8 cellular contexts compared by ENCODE assay signal in the genomic region with DNA sequence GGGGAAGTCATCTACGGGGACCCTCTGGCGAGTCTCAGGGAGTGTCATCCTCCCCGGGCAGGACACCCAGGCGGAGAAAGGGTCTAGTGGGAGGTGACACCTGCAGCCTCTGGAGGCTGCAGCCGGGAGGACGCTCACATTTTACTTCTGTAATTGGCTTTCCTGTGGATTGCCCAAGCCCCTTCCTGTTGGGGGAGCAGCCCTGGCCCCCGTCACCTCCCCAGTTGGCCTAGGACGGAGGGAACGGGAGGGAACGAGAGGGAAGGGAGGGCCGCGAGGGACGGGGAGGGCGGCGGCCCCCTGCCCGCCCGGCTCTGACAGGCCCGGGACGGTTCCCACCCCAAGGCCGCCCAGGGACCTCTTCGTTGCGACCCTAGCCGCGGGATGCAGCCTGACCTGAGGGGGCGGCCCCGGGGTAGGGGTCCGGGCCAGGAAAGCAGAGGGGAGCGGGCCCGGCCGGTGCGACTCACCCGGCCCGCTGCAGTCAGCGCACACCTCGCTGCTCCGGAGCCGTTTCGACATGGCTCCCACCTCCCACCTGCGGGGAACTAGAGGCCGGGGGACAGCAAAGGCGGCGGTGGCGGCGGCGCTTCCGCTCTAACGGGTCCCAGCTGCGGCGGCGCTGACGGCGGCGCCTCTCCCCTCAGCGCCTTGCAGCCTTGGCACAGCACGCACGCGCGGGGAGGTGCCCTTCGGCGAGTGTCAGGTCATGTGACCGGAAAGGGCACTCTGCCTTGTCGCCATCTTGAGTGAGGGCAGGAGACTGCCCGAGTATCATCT. TPM values are rescaled to one million over a fixed set of nuclear protein-coding genes. Genes with fewer than 3 reads are reported as not detected.
DNase-seq lines count a peak whose midpoint lies in the region; ATAC-seq, FAIRE-seq and TF ChIP-seq lines count a peak whose summit lies in the region.

Gene GIT2, minus strand, starts transcription at position 666 of the 780 bp plus-strand sequence. Its CDS starts 144 bp downstream, at position 522.

- H3K27ac Mint-ChIP-seq in T-helper 2 cell treated with Interferon-gamma antibody and Interleukin-4, amounts not matched to agents 5 μg/mL and 100 μg/mL, for 36 hours: peak within 1 kb of the TSS; percentile 90

- H3K4me3 ChIP-seq in ascending aorta (peak within 1 kb of the TSS; percentile 75 to 98), right cardiac atrium (ENCODE audit: low read length) (peak within 1 kb of the TSS; percentile 77)

- H3K9me3 Mint-ChIP-seq in T-helper 2 cell treated with Interferon-gamma antibody and Interleukin-4, amounts not matched to agents 5 μg/mL and 100 μg/mL, for 36 hours: no peaks in the 10 kb centered on the region

- H3K27me3 ChIP-seq in ascending aorta (no peaks in the 10 kb centered on the region), right cardiac atrium (ENCODE audit: control insufficient read depth, insufficient read depth) (no peaks in the 10 kb centered on the region)

- H3K36me3 ChIP-seq in ascending aorta: peaks cover 0 to 2% of the 10 kb centered on the region in 2 donors

- under 1% methylated on average over 63 of the region's 63 CpGs for WGBS in right cardiac atrium

- H3K4me1 ChIP-seq in ascending aorta (peaks cover 7 to 13% of the 10 kb centered on the region in 2 donors), right cardiac atrium (ENCODE audit: control insufficient read depth, insufficient read depth, low read length) (peaks cover 5% of the 10 kb centered on the region)

- peak; percentile 59 for ATAC-seq in GM18505 (IDR thresholded peaks at IDR 0.05; ENCODE audit: unreplicated experiment)
- ATAC-seq in HG02973 (IDR thresholded peaks at IDR 0.05; ENCODE audit: unreplicated experiment): peak; percentile 55
- ATAC-seq in right cardiac atrium: peak; percentile 93 to 95

- intact Hi-C loops in ascending aorta (cut with DNase I) (loop anchor here (5.0 to 10.0 kb wide), 4 partner anchors 94 to 1434 kb away; partner anchors contain the start of genes ARPC3, ISCU, PPTC7 and SART3), right cardiac atrium (cut with DNase I) (no loop called here)

- TF ChIP-seq POLR2A in GM18505 (IDR thresholded peaks at IDR 0.05; ENCODE audit: borderline replicate concordance, extremely low read depth, insufficient read depth, insufficient read length): peak; percentile 87

- H3K9me3 ChIP-seq in ascending aorta (no peaks in the 10 kb centered on the region), right cardiac atrium (ENCODE audit: control insufficient read depth, low read length) (no peaks in the 10 kb centered on the region)

- no peaks in the 10 kb centered on the region for H3K27me3 Mint-ChIP-seq in T-helper 2 cell treated with Interferon-gamma antibody and Interleukin-4, amounts not matched to agents 5 μg/mL and 100 μg/mL, for 36 hours (ENCODE audit: low read depth)

- FAIRE-seq in urothelium cell line (lab: Jason Lieb, UNC): no peak

- peak within 1 kb of the TSS; percentile 89 for H3K4me3 Mint-ChIP-seq in T-helper 2 cell treated with Interferon-gamma antibody and Interleukin-4, amounts not matched to agents 5 μg/mL and 100 μg/mL, for 36 hours

- DNase-seq in NCI-H2029 (lab: John Stamatoyannopoulos, UW): peak; percentile 94
- peak; percentile 96 for DNase-seq in T-helper 2 cell treated with Interferon-gamma antibody and Interleukin-4, amounts not matched to agents 5 μg/mL and 100 μg/mL, for 36 hours (ENCODE audit: low spot score)
- DNase-seq in ascending aorta (ENCODE audit: low spot score in 2 of 2): peak; percentile 79 to 97
- DNase-seq in right cardiac atrium: peak; percentile 95 to 98 (median 97)
- peak; percentile 60 for DNase-seq in pulmonary artery endothelial cell (ENCODE audit: low read depth, low spot score)
- peak; percentile 92 for DNase-seq in urothelium cell line (ENCODE audit: low spot score)

- TF ChIP-seq CTCF in ascending aorta (IDR thresholded peaks at IDR 0.05): no peak

- H3K36me3 Mint-ChIP-seq in T-helper 2 cell treated with Interferon-gamma antibody and Interleukin-4, amounts not matched to agents 5 μg/mL and 100 μg/mL, for 36 hours (ENCODE audit: low read depth): peaks cover 32% of the 10 kb centered on the region

- H3K4me1 Mint-ChIP-seq in T-helper 2 cell treated with Interferon-gamma antibody and Interleukin-4, amounts not matched to agents 5 μg/mL and 100 μg/mL, for 36 hours (ENCODE audit: low read depth): peaks cover 37% of the 10 kb centered on the region

- H3K27ac ChIP-seq in ascending aorta (peak within 1 kb of the TSS; percentile 77 to 78), right cardiac atrium (ENCODE audit: low read length) (peak within 1 kb of the TSS; percentile 40)

RNA-seq across cellular contexts. Expression of gene GIT2, which starts in this region (rescaled TPM):
- total RNA-seq in ascending aorta (44.9 TPM), right cardiac atrium (10 to 100 TPM; 31.7 to 44.6 (median 35.8) TPM), pulmonary artery endothelial cell (41.9 and 54.7 TPM in 2 replicates)
- 17.9 TPM for polyA plus RNA-seq in right cardiac atrium

Comparison
In these comparisons a context has a peak if more than half of its experiments do, and no peak if none do; other contexts are left out.
1. Peak in every context shown above with its lines: DNase-seq, ATAC-seq, H3K4me3 ChIP-seq and H3K27ac ChIP-seq.